Comparison of ENCODE assay signal across 14 cellular contexts in genomic region chr17:61009619-61010018, GRCh38.
DNase-seq lines count a peak whose midpoint lies in the region; ATAC-seq and TF ChIP-seq lines count a peak whose summit lies in the region.
"Had no signal": no experiment of that assay in that cellular context is flagged by ENCODE, and none has a peak within 500 bp of the region (broad histone marks: within the 10 kb centered on the region; RNA-seq: fewer than 3 reads in every experiment).

No MANE protein-coding gene starts in this region.

- TF ChIP-seq POLR2A in erythroblast (IDR thresholded peaks at IDR 0.05; ENCODE audit: low read length): no peak

- H3K9me2 ChIP-seq in Karpas-422 (replicated peaks; ENCODE audit: insufficient read depth, low read length): no peaks in the 10 kb centered on the region

- H3K36me3 ChIP-seq in Karpas-422 (ENCODE audit: insufficient read depth, low read length): no peaks in the 10 kb centered on the region

- DNase-seq in NCI-H1105 treated with DMSO at 0.1 percent for 48 hours (lab: John Stamatoyannopoulos, UW): peak; percentile 37
- DNase-seq in NCI-H1105 (lab: John Stamatoyannopoulos, UW): no peak
- peak; percentile 50 for DNase-seq in Karpas-422
- DNase-seq in cerebellar cortex (ENCODE audit: low spot score): peak; percentile 56
- DNase-seq in renal cortical epithelial cell (ENCODE audit: low read depth): peak; percentile 27
- DNase-seq in erythroblast (lab: John Stamatoyannopoulos, UW): no peak
- DNase-seq: activated CD8-positive, alpha-beta memory T cell treated with anti-CD3 and anti-CD28 coated beads, Interleukin-2, amount 10 ng/mL, durations not matched to agents 7 days and 5 days; activated naive CD8-positive, alpha-beta T cell treated with anti-CD3 and anti-CD28 coated beads, Interleukin-2, amount 10 ng/mL, durations not matched to agents 7 days and 5 days; Calu3; naive B cell; NCI-H2029 had no signal

- H3K79me2 ChIP-seq in Karpas-422 (ENCODE audit: low read length): no peaks in the 10 kb centered on the region

- no peak overlapping the region for H2AFZ ChIP-seq in Karpas-422 (ENCODE audit: low read length)

- H3K4me1 ChIP-seq in Karpas-422 (ENCODE audit: low read length): peaks cover 6% of the 10 kb centered on the region; the same call in 1 of the 2 replicates
- H3K4me1 ChIP-seq: A549 had no signal

- no peak overlapping the region for H3K4me2 ChIP-seq in Karpas-422 (ENCODE audit: low read depth, low read length, poor library complexity, severe bottlenecking)
- H3K4me2 ChIP-seq: A549 had no signal

- no peak overlapping the region for H3K27ac ChIP-seq in Karpas-422 (ENCODE audit: low read length)
- H3K27ac ChIP-seq: A549 had no signal

- no peak overlapping the region for H3K4me3 ChIP-seq in Karpas-422 (ENCODE audit: low read length)
- H3K4me3 ChIP-seq: A549 had no signal

- ATAC-seq in esophagus mucosa (no peak), GM19023 (IDR thresholded peaks at IDR 0.05; ENCODE audit: unreplicated experiment) (no peak)
- ATAC-seq: A549; activated CD8-positive, alpha-beta memory T cell treated with anti-CD3 and anti-CD28 coated beads, Interleukin-2, amount 10 ng/mL, durations not matched to agents 7 days and 5 days had no signal

- no peaks in the 10 kb centered on the region for H3K27me3 ChIP-seq in Karpas-422 (ENCODE audit: low read length)

- H4K20me1 ChIP-seq in Karpas-422 (ENCODE audit: insufficient read depth, low read depth, low read length): 0 out of 2 replicates have a peak, but pooled peaks cover 4% of the 10 kb centered on the region

- H3K9ac ChIP-seq in Karpas-422 (ENCODE audit: low read length): no peak overlapping the region

- no peaks in the 10 kb centered on the region for H3K9me3 ChIP-seq in Karpas-422 (ENCODE audit: low read length)
- H3K9me3 ChIP-seq: A549 had no signal

Comparison
In these comparisons a context has a peak if more than half of its experiments do, and no peak if none do; other contexts are left out.
1. DNase-seq: peak in NCI-H1105 treated with DMSO at 0.1 percent for 48 hours (single experiment), Karpas-422 (single experiment), cerebellar cortex (single experiment) and renal cortical epithelial cell (single experiment); none in NCI-H1105 (single experiment) and erythroblast (0 of 2).